In the genomic region with DNA sequence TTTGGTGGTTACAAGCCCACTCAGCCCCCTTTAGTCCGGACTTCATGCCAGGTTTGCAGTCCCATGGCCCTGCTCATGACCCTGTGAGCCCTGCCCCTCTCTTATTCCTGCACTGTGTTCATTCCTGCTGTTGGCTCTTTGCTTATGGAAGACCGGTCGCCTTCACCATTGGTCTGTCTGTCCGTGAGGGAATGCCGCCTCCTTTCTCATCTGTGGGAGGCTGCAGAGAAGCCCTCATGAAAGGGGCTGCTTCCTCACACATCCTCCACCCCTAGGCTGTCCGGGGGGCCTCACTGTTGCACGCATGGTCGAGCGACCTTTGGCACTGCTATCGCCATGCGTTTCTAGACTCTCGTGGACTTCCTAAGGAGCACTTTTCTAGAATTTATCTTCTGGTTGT, we compare ENCODE assay signal across 26 cellular contexts.
"Had no signal": no experiment of that assay in that cellular context is flagged by ENCODE, and none has a peak within 500 bp of the region (broad histone marks: within the 10 kb centered on the region; RNA-seq: fewer than 3 reads in every experiment).

No MANE protein-coding gene starts in this region.

- H3K4me3 ChIP-seq: breast epithelium, SK-N-MC had no signal

- H3K27ac Mint-ChIP-seq: activated B cell treated with CpG ODN at 0.5 μM for 24 hours; activated CD4-positive, alpha-beta T cell treated with anti-CD3 and anti-CD28 coated beads, Interleukin-2, amount 10 ng/mL, durations not matched to agents 24 days and 14 days had no signal

- H3K27me3 Mint-ChIP-seq: activated B cell treated with CpG ODN at 0.5 μM for 24 hours had no signal

- H3K9me3 ChIP-seq: breast epithelium had no signal

- H3K4me1 ChIP-seq: breast epithelium had no signal

- ATAC-seq: Right ventricle myocardium inferior had no signal

- H3K36me3 ChIP-seq: breast epithelium had no signal

- H3K4me3 Mint-ChIP-seq: activated B cell treated with CpG ODN at 0.5 μM for 24 hours; activated CD4-positive, alpha-beta memory T cell treated with anti-CD3 and anti-CD28 coated beads, Interleukin-2, amount 10 ng/mL, durations not matched to agents 7 days and 5 days had no signal

- H3K27ac ChIP-seq: breast epithelium, SK-N-MC had no signal

- H3K9me3 Mint-ChIP-seq: activated B cell treated with CpG ODN at 0.5 μM for 24 hours; activated CD4-positive, alpha-beta memory T cell treated with anti-CD3 and anti-CD28 coated beads, Interleukin-2, amount 10 ng/mL, durations not matched to agents 7 days and 5 days; activated CD4-positive, alpha-beta T cell treated with anti-CD3 and anti-CD28 coated beads, Interleukin-2, amount 10 ng/mL, durations not matched to agents 24 days and 14 days had no signal

- DNase-seq: activated B cell treated with CpG ODN at 0.5 μM for 24 hours; activated CD4-positive, alpha-beta memory T cell treated with anti-CD3 and anti-CD28 coated beads, Interleukin-2, amount 10 ng/mL, durations not matched to agents 7 days and 5 days; activated CD4-positive, alpha-beta T cell treated with anti-CD3 and anti-CD28 coated beads for 1 hour; activated naive CD4-positive, alpha-beta T cell treated with anti-CD3 and anti-CD28 coated beads, Interleukin-2, amount 50 U/mL, for 16 hours; activated T-cell treated with anti-CD3 and anti-CD28 coated beads for 4 hours; caudate nucleus; KBM-7; MV-4-11; NCI-H1092 treated with DMSO at 0.1 percent for 48 hours; NCI-H1417 treated with DMSO at 0.1 percent for 48 hours; NCI-H1694; NCI-H2029; NCI-H2107; NCI-H2171 treated with DMSO at 0.1 percent for 48 hours; NCI-H226; NCI-H510A; NCI-H526 treated with DMSO at 0.1 percent for 48 hours; NK-92 treated with Interleukin-12 subunit alpha and Interleukin-12 subunit beta, amount 100 ng/mL, for 24 hours; OCI-M1; RPMI8226; T-helper 2 cell; T1000 had no signal

- H3K27me3 ChIP-seq: breast epithelium had no signal
